8 cellular contexts compared by ENCODE assay signal in the genomic region with DNA sequence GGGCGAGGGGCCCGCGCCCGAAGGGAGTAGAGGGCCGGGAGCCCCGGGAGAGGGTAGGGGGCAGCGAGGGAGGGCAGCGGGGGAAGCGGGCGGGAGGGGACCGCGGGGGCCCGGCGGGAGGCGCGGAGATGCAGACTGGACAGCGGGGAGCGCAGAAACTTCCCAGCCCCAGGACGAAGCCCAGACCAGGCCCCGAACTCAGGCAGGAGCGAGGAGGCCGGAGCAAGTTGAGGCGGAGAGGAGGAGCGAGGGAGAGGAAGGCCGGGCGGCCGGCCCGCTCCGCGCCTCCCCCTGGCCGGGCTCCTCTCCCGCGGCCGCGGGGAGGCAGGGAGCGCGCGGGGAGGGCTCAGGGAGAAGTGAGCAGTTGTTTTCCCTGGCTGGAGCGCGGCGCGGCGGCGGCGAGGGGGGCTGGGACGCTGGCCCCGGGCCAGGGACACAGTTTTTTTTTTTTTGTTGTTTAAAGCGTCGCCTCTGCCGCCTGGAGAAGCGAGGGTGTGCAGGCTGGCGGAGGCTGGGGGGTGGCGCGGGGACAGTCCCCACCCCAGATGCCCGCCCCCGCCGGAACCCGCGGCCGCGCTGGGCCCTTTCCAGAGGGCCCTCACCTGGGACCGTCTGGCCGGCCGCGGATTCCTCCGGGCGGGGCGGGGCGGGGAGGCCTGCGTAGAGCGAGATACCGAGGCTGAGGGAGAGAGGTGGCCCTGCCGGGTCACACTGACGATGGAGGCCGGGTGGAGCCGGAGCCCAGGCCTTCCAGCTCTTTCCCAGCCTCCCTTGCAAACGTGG. TPM values are rescaled to one million over a fixed set of nuclear protein-coding genes. Genes with fewer than 3 reads are reported as not detected.
DNase-seq lines count a peak whose midpoint lies in the region; ATAC-seq, FAIRE-seq and TF ChIP-seq lines count a peak whose summit lies in the region.

A gene (minus strand): TSS at position 358 of the 783 bp plus-strand sequence. CDS start 400 bp downstream, outside the sequence.

- H3K4me1 ChIP-seq in PC-3 (ENCODE audit: insufficient read depth, low read length): peaks cover 59% of the 10 kb centered on the region
- H3K4me1 ChIP-seq in ascending aorta: peaks cover 26 to 69% of the 10 kb centered on the region in 2 donors
- peaks cover 6 to 78% (median 62%) of the 10 kb centered on the region in 12 donors for H3K4me1 ChIP-seq in heart left ventricle

- no peak for FAIRE-seq in H54 (lab: Jason Lieb, UNC)

- no TSS peak for BruUV-seq in PC-3 (replicated peaks; lab: Mats Ljungman, UMichigan)

- TF ChIP-seq CTCF in BJ (IDR thresholded peaks at IDR 0.05; ENCODE audit: insufficient read depth, low read depth, low read length): 0 out of 2 replicates have a peak, but pooled peaks have one; percentile 2
- TF ChIP-seq CTCF in PC-3 (conservative IDR thresholded peaks at IDR 0.05; ENCODE audit: low read depth, low read length): no peak
- no peak for TF ChIP-seq CTCF in ascending aorta (IDR thresholded peaks at IDR 0.05)
- peak in 2 of 12 donors; percentile 6 to 17 for TF ChIP-seq CTCF in heart left ventricle (IDR thresholded peaks at IDR 0.05)
- no peak for TF ChIP-seq CTCF in omental fat pad (IDR thresholded peaks at IDR 0.05)

- DNase-seq in BJ (ENCODE audit: low read depth): no peak
- no peak for DNase-seq in H54 (ENCODE audit: insufficient read length, low spot score)
- peak; percentile 72 for DNase-seq in PC-3
- DNase-seq in ascending aorta (ENCODE audit: low spot score in 2 of 2): peak in 1 of 2 donors; percentile 93
- DNase-seq in heart left ventricle: peak; percentile 84 to 92 (median 87)
- no peak for DNase-seq in omental fat pad (ENCODE audit: low spot score)

- H3K27me3 ChIP-seq in BJ (ENCODE audit: control insufficient read depth, insufficient read depth, low read length): no peaks in the 10 kb centered on the region
- H3K27me3 ChIP-seq in PC-3 (ENCODE audit: low read length): no peaks in the 10 kb centered on the region
- H3K27me3 ChIP-seq in ascending aorta: no peaks in the 10 kb centered on the region
- no peaks in the 10 kb centered on the region for H3K27me3 ChIP-seq in heart left ventricle

- H3K9me2 ChIP-seq in PC-3 (replicated peaks; ENCODE audit: low read length): no peaks in the 10 kb centered on the region

- TF ChIP-seq POLR2A in H54 (IDR thresholded peaks at IDR 0.05; ENCODE audit: low read depth, low read length): peak; percentile 53
- TF ChIP-seq POLR2A in heart left ventricle (IDR thresholded peaks at IDR 0.05): peak in 1 of 2 donors; percentile 19

- intact Hi-C loops in PC-3 (cut with micrococcal nuclease): no loop called here
- intact Hi-C loops in ascending aorta (cut with DNase I): loop anchor here (1.0 to 5.0 kb wide), 3 partner anchors 12 to 104 kb away; a partner anchor contains a TSS
- intact Hi-C loops in heart left ventricle (cut with DNase I): loop anchor here in 1 of 10 donors (1.0 kb wide), 1 partner anchor 17 kb away; no protein-coding TSS in a partner anchor

- peaks cover 5% of the 10 kb centered on the region for H3K36me3 ChIP-seq in BJ (ENCODE audit: control insufficient read depth, insufficient read depth, low read length)
- no peaks in the 10 kb centered on the region for H3K36me3 ChIP-seq in PC-3 (ENCODE audit: low read depth, low read length)
- H3K36me3 ChIP-seq in ascending aorta: peaks cover 9% of the 10 kb centered on the region in 2 donors
- peaks cover 0 to 10% (median 0%) of the 10 kb centered on the region in 9 donors for H3K36me3 ChIP-seq in heart left ventricle

- H3K9ac ChIP-seq in PC-3 (ENCODE audit: low read length): peak within 1 kb of the TSS; percentile 56

- H3K4me3 ChIP-seq in BJ (ENCODE audit: low read depth, low read length) (peak within 1 kb of the TSS; percentile 70), PC-3 (ENCODE audit: low read length) (peak within 1 kb of the TSS; percentile 68), ascending aorta (peak within 1 kb of the TSS; percentile 79 to 82), heart left ventricle (peak within 1 kb of the TSS; percentile 49 to 85 (median 67))

- peak within 1 kb of the TSS; percentile 54 for H2AFZ ChIP-seq in PC-3 (ENCODE audit: low read length)

- no peaks in the 10 kb centered on the region for H4K20me1 ChIP-seq in PC-3 (ENCODE audit: low read length)

- H3F3A ChIP-seq in PC-3 (ENCODE audit: low read length, unreplicated experiment): peaks cover 12% of the 10 kb centered on the region

- H3K4me2 ChIP-seq in PC-3 (ENCODE audit: low read length): peak within 1 kb of the TSS; percentile 93

- CTCF ChIA-PET in BJ (lab: Yijun Ruan, JAX): interaction anchor here (3.0 to 4.5 kb wide), 2 partner anchors 13 to 17 kb away, joined by 20 to 31 read pairs; a partner anchor contains a TSS
- CTCF ChIA-PET in PC-3 (lab: Charles Lee): no interaction called here

- ATAC-seq in PC-3: peak; percentile 9
- ATAC-seq in heart left ventricle: peak; percentile 52 to 86 (median 78)
- ATAC-seq in omental fat pad (ENCODE audit: low FRiP score): peak; percentile 51
- ATAC-seq in GM19395 (IDR thresholded peaks at IDR 0.05; ENCODE audit: unreplicated experiment): no peak
- no peak for ATAC-seq in GM18502 (IDR thresholded peaks at IDR 0.05; ENCODE audit: poor library complexity, unreplicated experiment)

- WGBS in heart left ventricle, 4 donors: 0 to 1% (median 0%) methylated on average over 41 to 77 of the region's 77 CpGs

- POLR2A ChIA-PET in BJ (lab: Charles Lee) (interaction anchor here (0.8 kb wide), 1 partner anchor 300 kb away, joined by 3 read pairs; no protein-coding TSS in a partner anchor), PC-3 (lab: Charles Lee; ENCODE audit: unreplicated experiment) (no interaction called here)

- H3K79me2 ChIP-seq in PC-3 (ENCODE audit: low read length): peaks cover 27% of the 10 kb centered on the region

- peak within 1 kb of the TSS; percentile 91 for H3K27ac ChIP-seq in PC-3 (ENCODE audit: low read length)
- H3K27ac ChIP-seq in ascending aorta: peak within 1 kb of the TSS; percentile 97 to 99
- peak within 1 kb of the TSS; percentile 86 to 99 (median 96) for H3K27ac ChIP-seq in heart left ventricle

- no peaks in the 10 kb centered on the region for H3K9me3 ChIP-seq in PC-3 (ENCODE audit: low read length)
- H3K9me3 ChIP-seq in ascending aorta: no peaks in the 10 kb centered on the region
- no peaks in the 10 kb centered on the region for H3K9me3 ChIP-seq in heart left ventricle

RNA-seq across cellular contexts. Expression of the gene that starts here (rescaled TPM):
- polyA plus RNA-seq in BJ (2011; rRNA removed) (37.9 and 77.7 TPM in 2 replicates), heart left ventricle (10 to 100 TPM; 26.3 to 36.3 TPM)
- 33.3 and 56.6 TPM in 2 replicates for polyA minus RNA-seq in BJ (2011; rRNA and poly(A)+ RNA removed)
- total RNA-seq in PC-3 (2014; rRNA removed) (197 and 233 TPM in 2 replicates), ascending aorta (702 TPM), heart left ventricle (100 to 1,000 TPM in 1 of 9 donors, 10 to 100 TPM in 8; 51.4 to 125 (median 88.9) TPM), omental fat pad (10 to 100 TPM; 67.3 to 84.8 (median 76.5) TPM)

Comparison
In these comparisons a context has a peak if more than half of its experiments do, and no peak if none do; other contexts are left out.
1. DNase-seq: peak in PC-3 (single experiment) and heart left ventricle (5 of 5); none in BJ (single experiment), H54 (single experiment) and omental fat pad (single experiment).
2. ATAC-seq: peak in PC-3 (single experiment), heart left ventricle (4 of 4) and omental fat pad (single experiment); none in GM19395 (single experiment) and GM18502 (single experiment).
3. Peak in every context shown above with its lines, with median percentiles within 50 percentile points of each other: H3K4me3 ChIP-seq and H3K27ac ChIP-seq.